In the genomic region with DNA sequence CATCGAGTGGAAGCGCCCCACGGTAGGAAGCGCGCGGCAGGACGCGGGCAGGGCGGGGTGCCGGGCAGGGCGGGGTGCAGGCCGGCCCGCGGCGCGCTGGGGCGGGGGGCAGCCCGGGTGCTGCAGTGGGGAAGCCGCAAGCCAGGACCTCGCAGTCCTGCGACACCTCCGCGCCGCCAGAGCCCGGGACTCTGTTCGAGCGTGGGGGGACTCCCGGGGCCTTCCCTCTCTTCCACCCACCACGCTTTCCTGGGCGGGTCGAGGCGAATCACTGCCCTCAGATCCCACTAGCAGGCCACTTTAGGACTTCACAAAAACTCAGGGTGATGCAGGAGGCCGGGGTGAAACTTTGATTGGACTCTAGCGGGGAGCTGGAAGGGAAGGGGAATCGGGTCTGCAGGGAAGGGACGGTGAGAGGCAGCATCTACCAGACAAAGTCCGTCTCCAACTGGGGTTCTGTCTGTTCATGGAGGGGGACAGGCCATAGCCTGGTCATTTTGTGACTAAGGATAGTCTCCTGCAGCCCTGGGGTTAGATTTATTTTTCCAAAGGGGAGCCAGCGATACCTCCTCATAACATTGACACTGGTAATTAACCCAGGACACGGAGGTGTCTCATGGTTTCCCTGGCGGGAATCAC, we compare ENCODE assay signal across 8 cellular contexts. TPM values are rescaled to one million over a fixed set of nuclear protein-coding genes. Genes with fewer than 3 reads are reported as not detected.
DNase-seq lines count a peak whose midpoint lies in the region; ATAC-seq, FAIRE-seq and TF ChIP-seq lines count a peak whose summit lies in the region.

No MANE protein-coding gene starts in this region.

- peak; percentile 37 for ATAC-seq in HG03039 (IDR thresholded peaks at IDR 0.05; ENCODE audit: unreplicated experiment)

- TF ChIP-seq POLR2A in lower leg skin (IDR thresholded peaks at IDR 0.05) = no peak

- peak; percentile 58 for DNase-seq in NCI-H146 (lab: John Stamatoyannopoulos, UW)
- DNase-seq in NCI-H146 treated with DMSO at 0.1 percent for 48 hours (lab: John Stamatoyannopoulos, UW; ENCODE audit: unreplicated experiment) = no peak
- DNase-seq in T-helper 9 cell = peak; percentile 39
- DNase-seq in chondrocyte (ENCODE audit: low spot score) = no peak
- DNase-seq in lower leg skin (ENCODE audit: low spot score in 2 of 2) = peak in 1 of 2 donors; percentile 90
- peak in 4 of 6 experiments; percentile 24 to 57 (median 36) for DNase-seq in stimulated activated naive CD4-positive, alpha-beta T cell (lab: John Stamatoyannopoulos, UW)
- DNase-seq in GM19239 (ENCODE audit: insufficient read length, low spot score) = no peak

- intact Hi-C loops in lower leg skin (cut with DNase I; ENCODE audit: low total_unique reads) = loop anchor here (5.0 kb wide), 1 partner anchor 34 kb away; no protein-coding TSS in a partner anchor

- 2% methylated on average over 18 to 22 of the region's 40 CpGs for WGBS in lower leg skin, 2 donors

- H3K9me3 Mint-ChIP-seq in chondrocyte (ENCODE audit: low read depth) = no peaks in the 10 kb centered on the region

- FAIRE-seq in GM19239 (lab: Jason Lieb, UNC) = no peak

- no peak for TF ChIP-seq CTCF in chondrocyte (IDR thresholded peaks at IDR 0.05)
- TF ChIP-seq CTCF in lower leg skin (IDR thresholded peaks at IDR 0.05) = no peak

- H3K4me3 Mint-ChIP-seq in chondrocyte (ENCODE audit: unreplicated experiment) = peak overlapping the region; percentile 96

- peaks cover 3% of the 10 kb centered on the region for H3K36me3 Mint-ChIP-seq in chondrocyte (ENCODE audit: low read depth)

- H3K4me3 ChIP-seq in lower leg skin (ENCODE audit: low read depth, poor library complexity, severe bottlenecking) = peak overlapping the region; percentile 83

- H3K27me3 Mint-ChIP-seq in chondrocyte (ENCODE audit: low read depth) = no peaks in the 10 kb centered on the region

- H3K4me1 Mint-ChIP-seq in chondrocyte (ENCODE audit: low read depth) = peaks cover 85% of the 10 kb centered on the region

- peak overlapping the region; percentile 93 for H3K27ac Mint-ChIP-seq in chondrocyte (ENCODE audit: unreplicated experiment)

RNA-seq across cellular contexts. Expression of gene CAPN2, which starts 0.6 kb away (rescaled TPM):
- 202 to 241 TPM (median 238 TPM) in 3 replicates for total RNA-seq in chondrocyte
- total RNA-seq in lower leg skin = 10 to 100 TPM; 33.7 to 73.3 (median 47.2) TPM

RNA-seq across cellular contexts. Expression of gene CAPN8, which starts 47.5 kb away (rescaled TPM):
- total RNA-seq in chondrocyte (not detected in 3 replicates), lower leg skin (1 to 10 TPM in 1 of 4 donors, under 1 TPM in 3; 0.27 to 2.4 (median 0.34) TPM)

Comparison
In these comparisons a context has a peak if more than half of its experiments do, and no peak if none do; other contexts are left out.
1. DNase-seq: peak in NCI-H146 (single experiment), T-helper 9 cell (single experiment) and stimulated activated naive CD4-positive, alpha-beta T cell (4 of 6); none in NCI-H146 treated with DMSO at 0.1 percent for 48 hours (single experiment), chondrocyte (single experiment) and GM19239 (single experiment).